ENCODE assay signal across 2 cellular contexts in genomic region chr6:2754396-2754795, GRCh38.
TF ChIP-seq lines count a peak whose summit lies in the region.

No MANE protein-coding gene starts in this region.

TF ChIP-seq in IMR-90, 13 proteins besides CTCF, POLR2A, EP300 and RAD21:
- no peak for TF ChIP-seq MXI1 (IDR thresholded peaks at IDR 0.05; ENCODE audit: borderline replicate concordance, low read depth, low read length)
- TF ChIP-seq FOS (IDR thresholded peaks at IDR 0.05; ENCODE audit: low read depth, low read length): no peak
- no peak for TF ChIP-seq ELK1 (IDR thresholded peaks at IDR 0.05; ENCODE audit: borderline replicate concordance, low read depth, low read length)
- TF ChIP-seq SMC3 (IDR thresholded peaks at IDR 0.05; ENCODE audit: low read depth, low read length): no peak
- no peak for TF ChIP-seq USF2 (IDR thresholded peaks at IDR 0.05; ENCODE audit: low read depth, low read length)
- TF ChIP-seq BHLHE40 (IDR thresholded peaks at IDR 0.05; ENCODE audit: low read depth, low read length): no peak
- TF ChIP-seq RFX5 (IDR thresholded peaks at IDR 0.05; ENCODE audit: low read depth, low read length): no peak
- no peak for TF ChIP-seq CEBPB (IDR thresholded peaks at IDR 0.05; ENCODE audit: low read depth, low read length)
- no peak for TF ChIP-seq RCOR1 (IDR thresholded peaks at IDR 0.05; ENCODE audit: insufficient replicate concordance, low read length)
- no peak for TF ChIP-seq CHD1 (IDR thresholded peaks at IDR 0.05; ENCODE audit: low read depth, low read length)
- no peak for TF ChIP-seq NFE2L2 (IDR thresholded peaks at IDR 0.05; ENCODE audit: low read depth, low read length)
- no peak for TF ChIP-seq MAFK (IDR thresholded peaks at IDR 0.05; ENCODE audit: low read depth, low read length)
- no peak for TF ChIP-seq MAZ (IDR thresholded peaks at IDR 0.05; ENCODE audit: borderline replicate concordance, low read depth, low read length)

TF ChIP-seq in K562, 482 proteins besides CTCF, POLR2A, EP300 and RAD21:
- TF ChIP-seq ZBTB11 (CRISPR knock-in tag; IDR thresholded peaks at IDR 0.05): no peak
- TF ChIP-seq PBX2 (CRISPR knock-in tag; IDR thresholded peaks at IDR 0.05; ENCODE audit: low read depth): no peak
- 0 out of 2 replicates have a peak, but pooled peaks have one; percentile 31 for TF ChIP-seq PBX2 (tag; conservative IDR thresholded peaks at IDR 0.05; ENCODE audit: low read depth)
TF ChIP-seq in K562: peak in this region for 1.
